Comparison of ENCODE assay signal across 1 cellular context in the genomic region with DNA sequence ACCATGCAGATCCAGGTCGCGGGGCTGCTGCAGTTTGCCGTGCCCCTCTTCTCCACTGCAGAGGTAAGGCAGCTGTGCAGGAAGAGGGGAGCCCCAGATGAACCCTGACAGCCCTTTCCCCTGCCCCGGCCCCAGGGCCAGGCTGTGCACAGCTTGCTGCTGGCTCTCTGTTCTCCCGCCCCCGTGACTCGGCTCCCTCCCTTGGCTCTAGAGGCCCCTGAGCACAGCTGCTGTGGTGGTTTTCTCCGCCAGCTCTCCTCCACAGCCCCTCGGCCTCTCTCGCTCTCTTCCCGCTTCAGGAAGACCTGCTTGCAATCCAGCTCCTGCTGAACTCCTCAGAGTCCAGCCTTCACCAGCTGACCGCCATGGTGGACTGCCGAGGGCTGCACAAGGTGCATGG.
TF ChIP-seq lines count a peak whose summit lies in the region.

No MANE protein-coding gene starts in this region.

TF ChIP-seq in H1, 55 proteins besides CTCF, POLR2A, EP300 and RAD21:
- TF ChIP-seq POLR2AphosphoS5 (IDR thresholded peaks at IDR 0.05; ENCODE audit: low read depth, low read length) (no peak), BCL11A (IDR thresholded peaks at IDR 0.05; ENCODE audit: low read depth in 2 of 2, low read length in 2 of 2) (no peak), JUN (IDR thresholded peaks at IDR 0.05; ENCODE audit: low read depth, low read length) (no peak), GTF2F1 (IDR thresholded peaks at IDR 0.05; ENCODE audit: borderline replicate concordance, low read depth, low read length) (no peak), TBP (IDR thresholded peaks at IDR 0.05; ENCODE audit: low read depth, low read length) (no peak), POU5F1 (IDR thresholded peaks at IDR 0.05; ENCODE audit: low read depth, low read length) (no peak), NANOG (IDR thresholded peaks at IDR 0.05; ENCODE audit: insufficient read depth, low read depth, low read length, poor library complexity, severe bottlenecking) (no peak), ASH2L (IDR thresholded peaks at IDR 0.05; ENCODE audit: low read length) (no peak), CREB1 (IDR thresholded peaks at IDR 0.05) (no peak), YY1 (IDR thresholded peaks at IDR 0.05; ENCODE audit: low read depth, low read length) (no peak), SUZ12 (IDR thresholded peaks at IDR 0.05; ENCODE audit: low read length) (no peak), KDM5A (IDR thresholded peaks at IDR 0.05; ENCODE audit: low read length) (no peak), CHD2 (IDR thresholded peaks at IDR 0.05; ENCODE audit: low read length) (no peak), RBBP5 (IDR thresholded peaks at IDR 0.05; ENCODE audit: borderline replicate concordance, low read depth, low read length) (no peak), SP1 (IDR thresholded peaks at IDR 0.05; ENCODE audit: low read depth, low read length) (no peak), NRF1 (IDR thresholded peaks at IDR 0.05; ENCODE audit: low read depth, low read length) (no peak), TAF1 (IDR thresholded peaks at IDR 0.05; ENCODE audit: low read depth, low read length) (no peak)
- TF ChIP-seq, protein P1, sequence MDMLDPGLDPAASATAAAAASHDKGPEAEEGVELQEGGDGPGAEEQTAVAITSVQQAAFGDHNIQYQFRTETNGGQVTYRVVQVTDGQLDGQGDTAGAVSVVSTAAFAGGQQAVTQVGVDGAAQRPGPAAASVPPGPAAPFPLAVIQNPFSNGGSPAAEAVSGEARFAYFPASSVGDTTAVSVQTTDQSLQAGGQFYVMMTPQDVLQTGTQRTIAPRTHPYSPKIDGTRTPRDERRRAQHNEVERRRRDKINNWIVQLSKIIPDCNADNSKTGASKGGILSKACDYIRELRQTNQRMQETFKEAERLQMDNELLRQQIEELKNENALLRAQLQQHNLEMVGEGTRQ (IDR thresholded peaks at IDR 0.05; ENCODE audit: low read length), result no peak
- TF ChIP-seq, protein P2, sequence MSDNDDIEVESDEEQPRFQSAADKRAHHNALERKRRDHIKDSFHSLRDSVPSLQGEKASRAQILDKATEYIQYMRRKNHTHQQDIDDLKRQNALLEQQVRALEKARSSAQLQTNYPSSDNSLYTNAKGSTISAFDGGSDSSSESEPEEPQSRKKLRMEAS (IDR thresholded peaks at IDR 0.05), result no peak
TF ChIP-seq in H1: peak in this region for 0.
